ENCODE assay signal across 9 cellular contexts in genomic region chr1:101198842-101199636, GRCh38. TPM values are rescaled to one million over a fixed set of nuclear protein-coding genes. Genes with fewer than 3 reads are reported as not detected.
DNase-seq lines count a peak whose midpoint lies in the region; ATAC-seq, FAIRE-seq and TF ChIP-seq lines count a peak whose summit lies in the region.
"Had no signal": no experiment of that assay in that cellular context is flagged by ENCODE, and none has a peak within 500 bp of the region (broad histone marks: within the 10 kb centered on the region; RNA-seq: fewer than 3 reads in every experiment).

No MANE protein-coding gene starts in this region.

- H3K4me3 ChIP-seq in SJCRH30, result no peak overlapping the region

- peaks cover 4% of the 10 kb centered on the region; the same call in 1 of the 2 replicates for H3K4me1 ChIP-seq in SJCRH30

- CTCF ChIA-PET in activated CD4-positive, alpha-beta memory T cell treated with anti-CD3 and anti-CD28 coated beads, Interleukin-2, amount 10 ng/mL, durations not matched to agents 7 days and 5 days (lab: Charles Lee), result interaction anchor here (0.6 to 2.2 kb wide), 9 partner anchors 11 to 842 kb away, joined by 3 to 12 read pairs (median 4); no protein-coding TSS in a partner anchor

- FAIRE-seq in frontal cortex (lab: Jason Lieb, UNC), result no peak

- TF ChIP-seq CTCF in GM10266 (IDR thresholded peaks at IDR 0.05; ENCODE audit: control insufficient read depth, insufficient read depth, low read depth, missing control alignments) (no peak), endothelial cell (IDR thresholded peaks at IDR 0.05; ENCODE audit: unreplicated experiment) (no peak)

- peaks cover 12% of the 10 kb centered on the region for H3K9me3 Mint-ChIP-seq in activated CD4-positive, alpha-beta memory T cell treated with anti-CD3 and anti-CD28 coated beads, Interleukin-2, amount 10 ng/mL, durations not matched to agents 7 days and 5 days
- no peaks in the 10 kb centered on the region for H3K9me3 Mint-ChIP-seq in endothelial cell (ENCODE audit: unreplicated experiment)

- H3K27ac Mint-ChIP-seq in activated CD4-positive, alpha-beta memory T cell treated with anti-CD3 and anti-CD28 coated beads, Interleukin-2, amount 10 ng/mL, durations not matched to agents 7 days and 5 days, result peak overlapping the region; percentile 84
- H3K27ac Mint-ChIP-seq in endothelial cell (ENCODE audit: unreplicated experiment), result no peak overlapping the region

- POLR2A ChIA-PET in activated CD4-positive, alpha-beta memory T cell treated with anti-CD3 and anti-CD28 coated beads, Interleukin-2, amount 10 ng/mL, durations not matched to agents 7 days and 5 days (lab: Charles Lee), result interaction anchor here (0.6 to 6.1 kb wide), 21 partner anchors 11 to 304 kb away, joined by 3 to 131 read pairs (median 4); partner anchors contain the start of genes DPH5, EXTL2 and S1PR1

- no peak overlapping the region for H3K27ac ChIP-seq in SJCRH30

- H3K36me3 ChIP-seq in SJCRH30, result no peaks in the 10 kb centered on the region

- H3K4me1 Mint-ChIP-seq in activated CD4-positive, alpha-beta memory T cell treated with anti-CD3 and anti-CD28 coated beads, Interleukin-2, amount 10 ng/mL, durations not matched to agents 7 days and 5 days, result peaks cover 30% of the 10 kb centered on the region
- peaks cover 6% of the 10 kb centered on the region for H3K4me1 Mint-ChIP-seq in endothelial cell (ENCODE audit: unreplicated experiment)

- H3K27me3 Mint-ChIP-seq in activated CD4-positive, alpha-beta memory T cell treated with anti-CD3 and anti-CD28 coated beads, Interleukin-2, amount 10 ng/mL, durations not matched to agents 7 days and 5 days, result no peaks in the 10 kb centered on the region
- no peaks in the 10 kb centered on the region for H3K27me3 Mint-ChIP-seq in endothelial cell (ENCODE audit: unreplicated experiment)

- ATAC-seq in GM19351 (IDR thresholded peaks at IDR 0.05; ENCODE audit: unreplicated experiment) (peak; percentile 100), HG03039 (IDR thresholded peaks at IDR 0.05; ENCODE audit: unreplicated experiment) (peak; percentile 99)

- H3K27me3 ChIP-seq in SJCRH30, result no peaks in the 10 kb centered on the region

- peak overlapping the region; percentile 6 for H3K4me3 Mint-ChIP-seq in activated CD4-positive, alpha-beta memory T cell treated with anti-CD3 and anti-CD28 coated beads, Interleukin-2, amount 10 ng/mL, durations not matched to agents 7 days and 5 days
- H3K4me3 Mint-ChIP-seq in endothelial cell (ENCODE audit: unreplicated experiment), result no peak overlapping the region

- no peaks in the 10 kb centered on the region for H3K9me3 ChIP-seq in SJCRH30 (replicated peaks)

- H3K36me3 Mint-ChIP-seq in activated CD4-positive, alpha-beta memory T cell treated with anti-CD3 and anti-CD28 coated beads, Interleukin-2, amount 10 ng/mL, durations not matched to agents 7 days and 5 days (ENCODE audit: low read depth), result peaks cover 31% of the 10 kb centered on the region
- no peaks in the 10 kb centered on the region for H3K36me3 Mint-ChIP-seq in endothelial cell (ENCODE audit: low read depth, unreplicated experiment)

- DNase-seq in GM10266 (ENCODE audit: extremely low spot score) (peak; percentile 75), frontal cortex (ENCODE audit: low spot score in 2 of 2) (no peak), NCI-H524 treated with DMSO at 0.1 percent for 48 hours (lab: John Stamatoyannopoulos, UW) (no peak), endothelial cell (ENCODE audit: low spot score) (no peak), SJCRH30 (no peak)
- DNase-seq in activated CD4-positive, alpha-beta memory T cell treated with anti-CD3 and anti-CD28 coated beads, Interleukin-2, amount 10 ng/mL, durations not matched to agents 7 days and 5 days, result peak; percentile 70
- DNase-seq: DMS79 had no signal

RNA-seq across cellular contexts. Expression of gene S1PR1, which starts 37.8 kb away (rescaled TPM):
- total RNA-seq in activated CD4-positive, alpha-beta memory T cell treated with anti-CD3 and anti-CD28 coated beads, Interleukin-2, amount 10 ng/mL, durations not matched to agents 7 days and 5 days, result 100 to 1,000 TPM; 219 to 220 TPM
- 12.6 TPM for total RNA-seq in frontal cortex
- total RNA-seq in endothelial cell (ENCODE audit: unreplicated experiment), result 79.1 TPM
- 21.6 and 22.4 TPM in 2 replicates for total RNA-seq in SJCRH30 (2014; rRNA removed; shearing (Covaris generic))

Comparison
In these comparisons a context has a peak if more than half of its experiments do, and no peak if none do; other contexts are left out.
1. DNase-seq: peak in GM10266 (single experiment) and activated CD4-positive, alpha-beta memory T cell treated with anti-CD3 and anti-CD28 coated beads, Interleukin-2, amount 10 ng/mL, durations not matched to agents 7 days and 5 days (single experiment); none in frontal cortex (0 of 2), NCI-H524 treated with DMSO at 0.1 percent for 48 hours (single experiment), endothelial cell (single experiment) and SJCRH30 (0 of 2).